Comparison of ENCODE assay signal across 8 cellular contexts in the genomic region with DNA sequence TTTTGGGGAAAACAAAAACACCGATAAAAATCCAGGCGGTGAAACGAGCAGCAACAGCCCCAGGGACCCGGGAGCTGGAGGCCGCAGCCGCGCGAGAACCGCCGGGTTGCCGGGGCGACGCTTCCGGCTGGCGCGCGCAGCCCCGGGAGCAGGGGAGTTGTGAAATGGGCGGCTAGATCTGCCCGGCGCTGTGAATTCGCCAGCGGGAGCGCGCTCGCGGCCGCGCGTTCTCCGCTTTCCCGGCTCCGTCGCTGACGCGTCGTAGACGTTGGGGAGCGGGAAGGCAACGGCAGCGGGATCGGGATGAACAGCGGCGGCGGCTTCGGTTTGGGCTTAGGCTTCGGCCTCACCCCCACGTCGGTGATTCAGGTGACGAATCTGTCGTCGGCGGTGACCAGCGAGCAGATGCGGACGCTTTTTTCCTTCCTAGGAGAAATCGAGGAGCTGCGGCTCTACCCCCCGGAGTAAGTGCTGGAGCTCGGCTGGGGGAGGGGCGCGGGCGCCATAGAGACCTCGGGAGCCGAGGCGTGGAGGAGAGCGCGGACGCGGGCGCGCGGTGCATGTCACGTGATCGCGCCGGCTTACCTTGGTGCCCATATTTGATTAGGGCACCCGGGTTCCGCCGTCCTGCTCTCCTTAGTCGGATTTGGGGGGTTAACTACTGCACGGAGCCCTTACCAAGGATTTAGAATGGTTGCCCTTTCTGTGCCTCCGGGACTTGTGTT. TPM values are rescaled to one million over a fixed set of nuclear protein-coding genes. Genes with fewer than 3 reads are reported as not detected.
DNase-seq lines count a peak whose midpoint lies in the region; ATAC-seq and TF ChIP-seq lines count a peak whose summit lies in the region.

A gene with protein sequence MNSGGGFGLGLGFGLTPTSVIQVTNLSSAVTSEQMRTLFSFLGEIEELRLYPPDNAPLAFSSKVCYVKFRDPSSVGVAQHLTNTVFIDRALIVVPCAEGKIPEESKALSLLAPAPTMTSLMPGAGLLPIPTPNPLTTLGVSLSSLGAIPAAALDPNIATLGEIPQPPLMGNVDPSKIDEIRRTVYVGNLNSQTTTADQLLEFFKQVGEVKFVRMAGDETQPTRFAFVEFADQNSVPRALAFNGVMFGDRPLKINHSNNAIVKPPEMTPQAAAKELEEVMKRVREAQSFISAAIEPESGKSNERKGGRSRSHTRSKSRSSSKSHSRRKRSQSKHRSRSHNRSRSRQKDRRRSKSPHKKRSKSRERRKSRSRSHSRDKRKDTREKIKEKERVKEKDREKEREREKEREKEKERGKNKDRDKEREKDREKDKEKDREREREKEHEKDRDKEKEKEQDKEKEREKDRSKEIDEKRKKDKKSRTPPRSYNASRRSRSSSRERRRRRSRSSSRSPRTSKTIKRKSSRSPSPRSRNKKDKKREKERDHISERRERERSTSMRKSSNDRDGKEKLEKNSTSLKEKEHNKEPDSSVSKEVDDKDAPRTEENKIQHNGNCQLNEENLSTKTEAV (plus strand): TSS at position 227 of the 725 bp plus-strand sequence. CDS start 77 bp downstream, at position 304.

- peak within 1 kb of the TSS; percentile 100 for H3K27ac Mint-ChIP-seq in brain

- peaks cover 0 to 7% (median 0%) of the 10 kb centered on the region in 5 experiments for H3K9me3 Mint-ChIP-seq in brain

- peak within 1 kb of the TSS; percentile 95 to 98 (median 97) for H3K4me3 Mint-ChIP-seq in brain

- WGBS in sigmoid colon, 2 donors: 0% methylated on average over 83 of the region's 83 CpGs

- H3K4me1 ChIP-seq in sigmoid colon: peaks cover 0 to 46% (median 28%) of the 10 kb centered on the region in 4 donors

- no peaks in the 10 kb centered on the region for H3K27me3 ChIP-seq in sigmoid colon

- peaks cover 28% of the 10 kb centered on the region for H3K27me3 Mint-ChIP-seq in brain

- DNase-seq in 8988T: peak; percentile 87
- DNase-seq in NCI-H2107 treated with DMSO at 0.1 percent for 48 hours (lab: John Stamatoyannopoulos, UW; ENCODE audit: unreplicated experiment): peak; percentile 52
- peak; percentile 93 for DNase-seq in UCSD-AML1 (lab: John Stamatoyannopoulos, UW; ENCODE audit: unreplicated experiment)
- peak; percentile 69 for DNase-seq in iPS DF 4.7 (ENCODE audit: extremely low read depth, low spot score)
- peak; percentile 96 for DNase-seq in sigmoid colon

- ATAC-seq in GM18858 (IDR thresholded peaks at IDR 0.05; ENCODE audit: unreplicated experiment) (peak; percentile 86), HG03066 (IDR thresholded peaks at IDR 0.05; ENCODE audit: low read depth, unreplicated experiment) (peak; percentile 93)

- peaks cover 15% of the 10 kb centered on the region for H3K36me3 Mint-ChIP-seq in brain

- H3K4me1 Mint-ChIP-seq in brain: peaks cover 33% of the 10 kb centered on the region

- peak within 1 kb of the TSS; percentile 83 to 90 (median 86) for H3K4me3 ChIP-seq in sigmoid colon

- H3K27ac ChIP-seq in sigmoid colon: peak within 1 kb of the TSS; percentile 96 to 99 (median 99)

- TF ChIP-seq EP300 in sigmoid colon (IDR thresholded peaks at IDR 0.05): no peak

- peak; percentile 71 to 75 for TF ChIP-seq POLR2A in sigmoid colon (IDR thresholded peaks at IDR 0.05)

- no peaks in the 10 kb centered on the region for H3K36me3 ChIP-seq in sigmoid colon

- no peaks in the 10 kb centered on the region for H3K9me3 ChIP-seq in sigmoid colon

- TF ChIP-seq CTCF in brain (conservative IDR thresholded peaks at IDR 0.05) (no peak), sigmoid colon (IDR thresholded peaks at IDR 0.05) (no peak)

- intact Hi-C loops in sigmoid colon (cut with DNase I): loop anchor here (1.0 to 10.0 kb wide), 4 partner anchors 219 to 579 kb away; a partner anchor contains a TSS

RNA-seq across cellular contexts. Expression of the gene that starts here (rescaled TPM):
- polyA plus RNA-seq in brain (ENCODE audit: insufficient read depth, low read depth, low replicate concordance) (9.1 TPM), sigmoid colon (10 to 100 TPM in 2 of 3 donors, 1 to 10 TPM in 1; 9.0 to 25.4 (median 24.3) TPM)
- 100 to 1,000 TPM in 1 of 4 donors, 10 to 100 TPM in 3; 63.5 to 127 (median 85.6) TPM for total RNA-seq in sigmoid colon

Comparison
In these comparisons a context has a peak if more than half of its experiments do, and no peak if none do; other contexts are left out.
1. Peak in every context shown above with its lines: DNase-seq, ATAC-seq, H3K4me3 ChIP-seq and H3K27ac ChIP-seq.